In the genomic region with DNA sequence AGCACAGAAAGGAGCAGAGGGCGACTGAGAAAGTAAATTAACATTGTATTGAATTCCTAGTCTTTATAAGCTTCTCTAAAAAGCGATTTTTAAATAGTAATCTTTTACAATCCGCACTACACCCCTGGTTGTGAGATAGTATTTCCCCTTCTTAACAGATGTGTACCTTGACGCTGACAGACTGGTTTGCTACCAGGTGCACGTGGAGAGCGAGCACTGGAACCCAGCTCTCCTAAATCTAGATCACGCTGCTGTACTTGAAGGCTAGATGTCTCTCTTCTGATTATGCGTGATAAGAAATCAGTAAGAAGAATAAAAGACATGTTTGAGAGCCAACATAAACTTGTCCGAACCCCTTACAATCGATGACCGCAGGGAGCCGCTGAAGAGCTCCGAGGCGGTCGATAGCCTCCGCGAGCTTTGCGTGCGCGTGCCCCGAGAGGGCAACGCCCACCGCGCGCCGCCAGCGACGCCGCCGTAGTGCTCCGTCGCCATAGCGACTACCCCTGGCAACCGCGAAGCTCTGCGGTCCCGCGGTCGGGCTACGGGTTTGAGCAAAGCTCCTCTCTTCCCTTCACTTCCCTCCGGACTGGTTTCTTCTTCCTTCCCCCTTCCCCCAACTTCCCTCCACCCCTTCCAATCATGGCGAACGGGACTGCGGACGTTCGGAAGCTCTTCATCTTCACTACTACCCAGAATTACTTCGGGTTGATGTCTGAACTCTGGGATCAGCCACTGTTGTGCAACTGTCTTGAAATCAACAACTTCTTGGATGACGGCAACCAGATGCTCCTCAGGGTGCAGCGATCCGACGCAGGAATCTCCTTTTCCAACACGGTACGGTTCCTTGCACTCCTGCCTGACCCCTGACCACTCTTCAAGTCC, we compare ENCODE assay signal across 1 cellular context.
TF ChIP-seq lines count a peak whose summit lies in the region.

A gene with protein sequence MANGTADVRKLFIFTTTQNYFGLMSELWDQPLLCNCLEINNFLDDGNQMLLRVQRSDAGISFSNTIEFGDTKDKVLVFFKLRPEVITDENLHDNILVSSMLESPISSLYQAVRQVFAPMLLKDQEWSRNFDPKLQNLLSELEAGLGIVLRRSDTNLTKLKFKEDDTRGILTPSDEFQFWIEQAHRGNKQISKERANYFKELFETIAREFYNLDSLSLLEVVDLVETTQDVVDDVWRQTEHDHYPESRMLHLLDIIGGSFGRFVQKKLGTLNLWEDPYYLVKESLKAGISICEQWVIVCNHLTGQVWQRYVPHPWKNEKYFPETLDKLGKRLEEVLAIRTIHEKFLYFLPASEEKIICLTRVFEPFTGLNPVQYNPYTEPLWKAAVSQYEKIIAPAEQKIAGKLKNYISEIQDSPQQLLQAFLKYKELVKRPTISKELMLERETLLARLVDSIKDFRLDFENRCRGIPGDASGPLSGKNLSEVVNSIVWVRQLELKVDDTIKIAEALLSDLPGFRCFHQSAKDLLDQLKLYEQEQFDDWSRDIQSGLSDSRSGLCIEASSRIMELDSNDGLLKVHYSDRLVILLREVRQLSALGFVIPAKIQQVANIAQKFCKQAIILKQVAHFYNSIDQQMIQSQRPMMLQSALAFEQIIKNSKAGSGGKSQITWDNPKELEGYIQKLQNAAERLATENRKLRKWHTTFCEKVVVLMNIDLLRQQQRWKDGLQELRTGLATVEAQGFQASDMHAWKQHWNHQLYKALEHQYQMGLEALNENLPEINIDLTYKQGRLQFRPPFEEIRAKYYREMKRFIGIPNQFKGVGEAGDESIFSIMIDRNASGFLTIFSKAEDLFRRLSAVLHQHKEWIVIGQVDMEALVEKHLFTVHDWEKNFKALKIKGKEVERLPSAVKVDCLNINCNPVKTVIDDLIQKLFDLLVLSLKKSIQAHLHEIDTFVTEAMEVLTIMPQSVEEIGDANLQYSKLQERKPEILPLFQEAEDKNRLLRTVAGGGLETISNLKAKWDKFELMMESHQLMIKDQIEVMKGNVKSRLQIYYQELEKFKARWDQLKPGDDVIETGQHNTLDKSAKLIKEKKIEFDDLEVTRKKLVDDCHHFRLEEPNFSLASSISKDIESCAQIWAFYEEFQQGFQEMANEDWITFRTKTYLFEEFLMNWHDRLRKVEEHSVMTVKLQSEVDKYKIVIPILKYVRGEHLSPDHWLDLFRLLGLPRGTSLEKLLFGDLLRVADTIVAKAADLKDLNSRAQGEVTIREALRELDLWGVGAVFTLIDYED (N-terminal part only) (plus strand): TSS at position 494 of the 885 bp plus-strand sequence. CDS start 149 bp downstream, at position 643.

TF ChIP-seq in HepG2, 621 proteins besides CTCF, POLR2A, EP300 and RAD21 (continued from another document and continues in another):
- no peak for TF ChIP-seq HOXD1 (CRISPR knock-in tag; IDR thresholded peaks at IDR 0.05)
- TF ChIP-seq, protein P1, sequence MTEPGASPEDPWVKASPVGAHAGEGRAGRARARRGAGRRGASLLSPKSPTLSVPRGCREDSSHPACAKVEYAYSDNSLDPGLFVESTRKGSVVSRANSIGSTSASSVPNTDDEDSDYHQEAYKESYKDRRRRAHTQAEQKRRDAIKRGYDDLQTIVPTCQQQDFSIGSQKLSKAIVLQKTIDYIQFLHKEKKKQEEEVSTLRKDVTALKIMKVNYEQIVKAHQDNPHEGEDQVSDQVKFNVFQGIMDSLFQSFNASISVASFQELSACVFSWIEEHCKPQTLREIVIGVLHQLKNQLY (CRISPR knock-in tag; IDR thresholded peaks at IDR 0.05): no peak
- TF ChIP-seq GATAD2A (CRISPR knock-in tag; IDR thresholded peaks at IDR 0.05): 0 out of 2 replicates have a peak, but pooled peaks have one; percentile 34
- no peak for TF ChIP-seq ZNF776 (CRISPR knock-in tag; IDR thresholded peaks at IDR 0.05)
- TF ChIP-seq THAP11 (CRISPR knock-in tag; IDR thresholded peaks at IDR 0.05): peak; percentile 63; the same call in 1 of the 2 replicates
- 0 out of 2 replicates have a peak, but pooled peaks have one; percentile 26 for TF ChIP-seq ZKSCAN1 (IDR thresholded peaks at IDR 0.05; ENCODE audit: low read length)
- TF ChIP-seq KAT2B (IDR thresholded peaks at IDR 0.05; ENCODE audit: borderline replicate concordance, low read depth, low read length): peak; percentile 87
- no peak for TF ChIP-seq ZNF20 (CRISPR knock-in tag; IDR thresholded peaks at IDR 0.05)
- TF ChIP-seq, protein P2, sequence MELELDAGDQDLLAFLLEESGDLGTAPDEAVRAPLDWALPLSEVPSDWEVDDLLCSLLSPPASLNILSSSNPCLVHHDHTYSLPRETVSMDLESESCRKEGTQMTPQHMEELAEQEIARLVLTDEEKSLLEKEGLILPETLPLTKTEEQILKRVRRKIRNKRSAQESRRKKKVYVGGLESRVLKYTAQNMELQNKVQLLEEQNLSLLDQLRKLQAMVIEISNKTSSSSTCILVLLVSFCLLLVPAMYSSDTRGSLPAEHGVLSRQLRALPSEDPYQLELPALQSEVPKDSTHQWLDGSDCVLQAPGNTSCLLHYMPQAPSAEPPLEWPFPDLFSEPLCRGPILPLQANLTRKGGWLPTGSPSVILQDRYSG (CRISPR knock-in tag; IDR thresholded peaks at IDR 0.05): 0 out of 2 replicates have a peak, but pooled peaks have one; percentile 25
- TF ChIP-seq, protein P3, sequence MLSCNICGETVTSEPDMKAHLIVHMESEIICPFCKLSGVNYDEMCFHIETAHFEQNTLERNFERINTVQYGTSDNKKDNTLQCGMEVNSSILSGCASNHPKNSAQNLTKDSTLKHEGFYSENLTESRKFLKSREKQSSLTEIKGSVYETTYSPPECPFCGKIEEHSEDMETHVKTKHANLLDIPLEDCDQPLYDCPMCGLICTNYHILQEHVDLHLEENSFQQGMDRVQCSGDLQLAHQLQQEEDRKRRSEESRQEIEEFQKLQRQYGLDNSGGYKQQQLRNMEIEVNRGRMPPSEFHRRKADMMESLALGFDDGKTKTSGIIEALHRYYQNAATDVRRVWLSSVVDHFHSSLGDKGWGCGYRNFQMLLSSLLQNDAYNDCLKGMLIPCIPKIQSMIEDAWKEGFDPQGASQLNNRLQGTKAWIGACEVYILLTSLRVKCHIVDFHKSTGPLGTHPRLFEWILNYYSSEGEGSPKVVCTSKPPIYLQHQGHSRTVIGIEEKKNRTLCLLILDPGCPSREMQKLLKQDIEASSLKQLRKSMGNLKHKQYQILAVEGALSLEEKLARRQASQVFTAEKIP (CRISPR knock-in tag; IDR thresholded peaks at IDR 0.05; ENCODE audit: borderline replicate concordance): no peak
- TF ChIP-seq ZNF343 (CRISPR knock-in tag; IDR thresholded peaks at IDR 0.05): 0 out of 2 replicates have a peak, but pooled peaks have one; percentile 35
- no peak for TF ChIP-seq ZC3H13 (CRISPR knock-in tag; IDR thresholded peaks at IDR 0.05)
- no peak for TF ChIP-seq NFRKB (IDR thresholded peaks at IDR 0.05)
- TF ChIP-seq SALL2 (CRISPR knock-in tag; IDR thresholded peaks at IDR 0.05): no peak
- no peak for TF ChIP-seq ETV5 (CRISPR knock-in tag; IDR thresholded peaks at IDR 0.05; ENCODE audit: borderline replicate concordance)
- TF ChIP-seq ZNF30 (CRISPR knock-in tag; IDR thresholded peaks at IDR 0.05): no peak
- TF ChIP-seq NCOA2 (CRISPR knock-in tag; IDR thresholded peaks at IDR 0.05): peak; percentile 32; the same call in 1 of the 2 replicates
- no peak for TF ChIP-seq GABPA (IDR thresholded peaks at IDR 0.05; ENCODE audit: low read depth, low read length)
- TF ChIP-seq GABPA (CRISPR knock-in tag; IDR thresholded peaks at IDR 0.05; ENCODE audit: low read depth): no peak
- TF ChIP-seq SIX4 (CRISPR knock-in tag; IDR thresholded peaks at IDR 0.05): peak; percentile 43; the same call in 1 of the 2 replicates
- TF ChIP-seq LCORL (IDR thresholded peaks at IDR 0.05): no peak
- TF ChIP-seq LCORL (CRISPR knock-in tag; IDR thresholded peaks at IDR 0.05): peak; percentile 45; the same call in 1 of the 2 replicates
- TF ChIP-seq, protein P4, sequence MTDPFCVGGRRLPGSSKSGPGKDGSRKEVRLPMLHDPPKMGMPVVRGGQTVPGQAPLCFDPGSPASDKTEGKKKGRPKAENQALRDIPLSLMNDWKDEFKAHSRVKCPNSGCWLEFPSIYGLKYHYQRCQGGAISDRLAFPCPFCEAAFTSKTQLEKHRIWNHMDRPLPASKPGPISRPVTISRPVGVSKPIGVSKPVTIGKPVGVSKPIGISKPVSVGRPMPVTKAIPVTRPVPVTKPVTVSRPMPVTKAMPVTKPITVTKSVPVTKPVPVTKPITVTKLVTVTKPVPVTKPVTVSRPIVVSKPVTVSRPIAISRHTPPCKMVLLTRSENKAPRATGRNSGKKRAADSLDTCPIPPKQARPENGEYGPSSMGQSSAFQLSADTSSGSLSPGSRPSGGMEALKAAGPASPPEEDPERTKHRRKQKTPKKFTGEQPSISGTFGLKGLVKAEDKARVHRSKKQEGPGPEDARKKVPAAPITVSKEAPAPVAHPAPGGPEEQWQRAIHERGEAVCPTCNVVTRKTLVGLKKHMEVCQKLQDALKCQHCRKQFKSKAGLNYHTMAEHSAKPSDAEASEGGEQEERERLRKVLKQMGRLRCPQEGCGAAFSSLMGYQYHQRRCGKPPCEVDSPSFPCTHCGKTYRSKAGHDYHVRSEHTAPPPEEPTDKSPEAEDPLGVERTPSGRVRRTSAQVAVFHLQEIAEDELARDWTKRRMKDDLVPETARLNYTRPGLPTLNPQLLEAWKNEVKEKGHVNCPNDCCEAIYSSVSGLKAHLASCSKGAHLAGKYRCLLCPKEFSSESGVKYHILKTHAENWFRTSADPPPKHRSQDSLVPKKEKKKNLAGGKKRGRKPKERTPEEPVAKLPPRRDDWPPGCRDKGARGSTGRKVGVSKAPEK (CRISPR knock-in tag; IDR thresholded peaks at IDR 0.05; ENCODE audit: borderline replicate concordance): no peak
- peak; percentile 83 for TF ChIP-seq FOXC1 (CRISPR knock-in tag; IDR thresholded peaks at IDR 0.05; ENCODE audit: borderline replicate concordance)
- no peak for TF ChIP-seq ZNF431 (CRISPR knock-in tag; IDR thresholded peaks at IDR 0.05; ENCODE audit: borderline replicate concordance, low read depth)
- TF ChIP-seq ZNF224 (CRISPR knock-in tag; IDR thresholded peaks at IDR 0.05): no peak
- TF ChIP-seq FIP1L1 (IDR thresholded peaks at IDR 0.05; ENCODE audit: borderline replicate concordance, insufficient read depth, low read depth, low read length): no peak
- no peak; the same call in 1 of the 2 replicates for TF ChIP-seq MTA1 (CRISPR knock-in tag; IDR thresholded peaks at IDR 0.05; ENCODE audit: borderline replicate concordance)
- TF ChIP-seq TARDBP (CRISPR knock-in tag; IDR thresholded peaks at IDR 0.05): peak; percentile 60; the same call in 1 of the 2 replicates
- TF ChIP-seq RFXANK (CRISPR knock-in tag; IDR thresholded peaks at IDR 0.05): 0 out of 2 replicates have a peak, but pooled peaks have one; percentile 57
- TF ChIP-seq, protein P5, sequence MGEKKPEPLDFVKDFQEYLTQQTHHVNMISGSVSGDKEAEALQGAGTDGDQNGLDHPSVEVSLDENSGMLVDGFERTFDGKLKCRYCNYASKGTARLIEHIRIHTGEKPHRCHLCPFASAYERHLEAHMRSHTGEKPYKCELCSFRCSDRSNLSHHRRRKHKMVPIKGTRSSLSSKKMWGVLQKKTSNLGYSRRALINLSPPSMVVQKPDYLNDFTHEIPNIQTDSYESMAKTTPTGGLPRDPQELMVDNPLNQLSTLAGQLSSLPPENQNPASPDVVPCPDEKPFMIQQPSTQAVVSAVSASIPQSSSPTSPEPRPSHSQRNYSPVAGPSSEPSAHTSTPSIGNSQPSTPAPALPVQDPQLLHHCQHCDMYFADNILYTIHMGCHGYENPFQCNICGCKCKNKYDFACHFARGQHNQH (CRISPR knock-in tag; IDR thresholded peaks at IDR 0.05): 0 out of 2 replicates have a peak, but pooled peaks have one; percentile 60
- TF ChIP-seq, protein P6, sequence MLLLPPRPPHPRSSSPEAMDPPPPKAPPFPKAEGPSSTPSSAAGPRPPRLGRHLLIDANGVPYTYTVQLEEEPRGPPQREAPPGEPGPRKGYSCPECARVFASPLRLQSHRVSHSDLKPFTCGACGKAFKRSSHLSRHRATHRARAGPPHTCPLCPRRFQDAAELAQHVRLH (CRISPR knock-in tag; IDR thresholded peaks at IDR 0.05; ENCODE audit: borderline replicate concordance, low read depth): peak; percentile 69; the same call in 1 of the 2 replicates
- TF ChIP-seq ELF3 (CRISPR knock-in tag; IDR thresholded peaks at IDR 0.05): 0 out of 2 replicates have a peak, but pooled peaks have one; percentile 28
- TF ChIP-seq, protein P7, sequence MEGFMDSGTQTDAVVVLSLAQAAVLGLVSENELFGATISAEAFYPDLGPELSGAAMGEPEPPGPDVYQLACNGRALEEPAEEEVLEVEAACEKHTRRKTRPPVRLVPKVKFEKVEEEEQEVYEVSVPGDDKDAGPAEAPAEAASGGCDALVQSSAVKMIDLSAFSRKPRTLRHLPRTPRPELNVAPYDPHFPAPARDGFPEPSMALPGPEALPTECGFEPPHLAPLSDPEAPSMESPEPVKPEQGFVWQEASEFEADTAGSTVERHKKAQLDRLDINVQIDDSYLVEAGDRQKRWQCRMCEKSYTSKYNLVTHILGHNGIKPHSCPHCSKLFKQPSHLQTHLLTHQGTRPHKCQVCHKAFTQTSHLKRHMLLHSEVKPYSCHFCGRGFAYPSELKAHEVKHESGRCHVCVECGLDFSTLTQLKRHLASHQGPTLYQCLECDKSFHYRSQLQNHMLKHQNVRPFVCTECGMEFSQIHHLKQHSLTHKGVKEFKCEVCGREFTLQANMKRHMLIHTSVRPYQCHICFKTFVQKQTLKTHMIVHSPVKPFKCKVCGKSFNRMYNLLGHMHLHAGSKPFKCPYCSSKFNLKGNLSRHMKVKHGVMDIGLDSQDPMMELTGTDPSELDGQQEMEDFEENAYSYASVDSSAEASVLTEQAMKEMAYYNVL (CRISPR knock-in tag; IDR thresholded peaks at IDR 0.05; ENCODE audit: borderline replicate concordance): no peak
- TF ChIP-seq ZNF746 (CRISPR knock-in tag; IDR thresholded peaks at IDR 0.05): no peak
- TF ChIP-seq KMT2A (CRISPR knock-in tag; IDR thresholded peaks at IDR 0.05): peak; percentile 73; the same call in 1 of the 2 replicates
- no peak for TF ChIP-seq WIZ (CRISPR knock-in tag; IDR thresholded peaks at IDR 0.05)
- TF ChIP-seq ZNF619 (CRISPR knock-in tag; IDR thresholded peaks at IDR 0.05): no peak
- 0 out of 2 replicates have a peak, but pooled peaks have one; percentile 33 for TF ChIP-seq ZIK1 (CRISPR knock-in tag; IDR thresholded peaks at IDR 0.05; ENCODE audit: borderline replicate concordance, low read depth)
